In genomic region chr12:613996-614726, GRCh38 we compare ENCODE assay signal across 9 cellular contexts. TPM values are rescaled to one million over a fixed set of nuclear protein-coding genes. Genes with fewer than 3 reads are reported as not detected.
DNase-seq lines count a peak whose midpoint lies in the region; ATAC-seq and TF ChIP-seq lines count a peak whose summit lies in the region.
"Had no signal": no experiment of that assay in that cellular context is flagged by ENCODE, and none has a peak within 500 bp of the region (broad histone marks: within the 10 kb centered on the region; RNA-seq: fewer than 3 reads in every experiment).

No MANE protein-coding gene starts in this region.

- POLR2A ChIA-PET in activated CD8-positive, alpha-beta T cell treated with anti-CD3 and anti-CD28 coated beads for 36 hours (lab: Charles Lee) = interaction anchor here (0.9 to 1.5 kb wide), 6 partner anchors 11 to 335 kb away, joined by 3 to 5 read pairs (median 3); partner anchors contain the start of gene RAD52

- no peaks in the 10 kb centered on the region for H3K9me3 Mint-ChIP-seq in activated CD8-positive, alpha-beta T cell treated with anti-CD3 and anti-CD28 coated beads for 36 hours
- H3K9me3 Mint-ChIP-seq: stimulated activated naive CD8-positive, alpha-beta T cell treated with anti-CD3 and anti-CD28 coated beads, Interleukin-15, Interleukin-2, amounts not matched to agents 100 ng/mL and 50 ng/mL, for 24 hours had no signal

- H3K36me3 Mint-ChIP-seq in activated CD8-positive, alpha-beta T cell treated with anti-CD3 and anti-CD28 coated beads for 36 hours (ENCODE audit: low read depth) = no peaks in the 10 kb centered on the region

- DNase-seq in DMS114 treated with DMSO at 0.1 percent for 48 hours (lab: John Stamatoyannopoulos, UW; ENCODE audit: unreplicated experiment) (peak; percentile 31), KBM-7 (peak; percentile 82), kidney epithelial cell (ENCODE audit: low read depth) (no peak)
- peak; percentile 66 for DNase-seq in activated CD8-positive, alpha-beta T cell treated with anti-CD3 and anti-CD28 coated beads for 36 hours

- no peaks in the 10 kb centered on the region for H3K36me3 ChIP-seq in kidney epithelial cell (ENCODE audit: control insufficient read depth, insufficient read depth, low read length)

- peak overlapping the region; percentile 40 for H3K27ac ChIP-seq in temporal lobe (ENCODE audit: low read depth, low read length)

- TF ChIP-seq CTCF in activated CD8-positive, alpha-beta T cell treated with anti-CD3 and anti-CD28 coated beads for 36 hours (IDR thresholded peaks at IDR 0.05) = peak; percentile 47
- TF ChIP-seq CTCF in kidney epithelial cell (IDR thresholded peaks at IDR 0.05; ENCODE audit: insufficient read depth, low read length, poor library complexity, severe bottlenecking) = peak; percentile 33

- no peak overlapping the region for H3K27ac Mint-ChIP-seq in activated CD8-positive, alpha-beta T cell treated with anti-CD3 and anti-CD28 coated beads for 36 hours
- H3K27ac Mint-ChIP-seq: stimulated activated naive CD8-positive, alpha-beta T cell treated with anti-CD3 and anti-CD28 coated beads, Interleukin-15, Interleukin-2, amounts not matched to agents 100 ng/mL and 50 ng/mL, for 24 hours had no signal

- no peak overlapping the region for H3K4me3 Mint-ChIP-seq in activated CD8-positive, alpha-beta T cell treated with anti-CD3 and anti-CD28 coated beads for 36 hours
- H3K4me3 Mint-ChIP-seq: stimulated activated naive CD8-positive, alpha-beta T cell treated with anti-CD3 and anti-CD28 coated beads, Interleukin-15, Interleukin-2, amounts not matched to agents 100 ng/mL and 50 ng/mL, for 24 hours had no signal

- H3K27me3 Mint-ChIP-seq in activated CD8-positive, alpha-beta T cell treated with anti-CD3 and anti-CD28 coated beads for 36 hours = no peaks in the 10 kb centered on the region
- H3K27me3 Mint-ChIP-seq: stimulated activated naive CD8-positive, alpha-beta T cell treated with anti-CD3 and anti-CD28 coated beads, Interleukin-15, Interleukin-2, amounts not matched to agents 100 ng/mL and 50 ng/mL, for 24 hours had no signal

- intact Hi-C loops in activated CD8-positive, alpha-beta T cell treated with anti-CD3 and anti-CD28 coated beads for 36 hours (cut with micrococcal nuclease) = no loop called here

- peak; percentile 55 for ATAC-seq in activated CD8-positive, alpha-beta T cell treated with anti-CD3 and anti-CD28 coated beads for 36 hours
- ATAC-seq in HG03460 (IDR thresholded peaks at IDR 0.05; ENCODE audit: unreplicated experiment) (no peak), GM21825 (IDR thresholded peaks at IDR 0.05; ENCODE audit: unreplicated experiment) (no peak), HG03521 (IDR thresholded peaks at IDR 0.05; ENCODE audit: unreplicated experiment) (no peak)

- peaks cover 32% of the 10 kb centered on the region for H3K4me1 Mint-ChIP-seq in activated CD8-positive, alpha-beta T cell treated with anti-CD3 and anti-CD28 coated beads for 36 hours (ENCODE audit: low read depth)

- in situ Hi-C loops in KBM-7 (cut with MboI; ENCODE audit: low pct_unique_long_range_greater_than_20kb, low sequenced_read_pairs) = no loop called here

- CTCF ChIA-PET in activated CD8-positive, alpha-beta T cell treated with anti-CD3 and anti-CD28 coated beads for 36 hours (lab: Charles Lee) = interaction anchor here (0.6 to 4.2 kb wide), 39 partner anchors 9 to 335 kb away, joined by 3 to 37 read pairs (median 4); partner anchors contain the start of gene RAD52

- no peak overlapping the region for H3K4me3 ChIP-seq in kidney epithelial cell (ENCODE audit: low read depth, low read length)

- no peaks in the 10 kb centered on the region for H3K27me3 ChIP-seq in kidney epithelial cell (ENCODE audit: control insufficient read depth, insufficient read depth, low read length)

RNA-seq across cellular contexts. Expression of gene NINJ2, which starts 49.1 kb away (rescaled TPM):
- 1 to 10 TPM; 2.2 to 2.5 TPM for total RNA-seq in activated CD8-positive, alpha-beta T cell treated with anti-CD3 and anti-CD28 coated beads for 36 hours
- total RNA-seq in kidney epithelial cell = not detected in 2 replicates
- total RNA-seq in temporal lobe = 0.49 TPM
